In the genomic region with DNA sequence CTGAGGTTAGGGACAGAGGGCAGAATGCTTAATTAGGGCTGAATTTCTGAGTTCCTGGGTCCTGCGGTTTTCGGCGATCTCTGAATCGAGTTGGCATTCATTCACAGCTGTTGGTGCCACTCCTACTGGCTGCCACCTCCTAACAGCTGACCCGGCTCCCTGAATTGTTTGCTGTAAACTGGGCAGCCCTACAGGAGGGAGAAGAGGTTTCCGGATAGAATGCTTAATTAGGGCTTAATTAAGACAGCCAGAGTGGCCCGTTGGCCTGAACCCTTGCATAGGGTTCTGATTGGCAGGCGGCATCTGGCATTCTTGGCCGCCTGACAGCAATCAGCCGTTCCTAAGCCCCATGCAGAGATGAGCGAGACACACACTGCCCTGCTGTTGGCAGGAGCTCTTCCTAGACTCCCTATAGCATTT, we compare ENCODE assay signal across 15 cellular contexts. TPM values are rescaled to one million over a fixed set of nuclear protein-coding genes. Genes with fewer than 3 reads are reported as not detected.
A peak's percentile ranks its signal among the peaks of the same experiment; 100 is the strongest.
DNase-seq lines count a peak whose midpoint lies in the region; ATAC-seq, FAIRE-seq and TF ChIP-seq lines count a peak whose summit lies in the region.
"Had no signal": no experiment of that assay in that cellular context is flagged by ENCODE, and none has a peak within 500 bp of the region (broad histone marks: within the 10 kb centered on the region; RNA-seq: fewer than 3 reads in every experiment).

No MANE protein-coding gene starts in this region.

- H3K36me3 ChIP-seq in heart left ventricle (no peaks in the 10 kb centered on the region), small intestine (ENCODE audit: control insufficient read depth in 2 of 2, insufficient read depth in 2 of 2, low read length in 2 of 2) (no peaks in the 10 kb centered on the region), upper lobe of left lung (no peaks in the 10 kb centered on the region)
- H3K36me3 ChIP-seq: neutrophil had no signal

- H3K27me3 ChIP-seq in heart left ventricle (no peaks in the 10 kb centered on the region), small intestine (ENCODE audit: control insufficient read depth in 2 of 2, insufficient read depth in 2 of 2, low read length in 2 of 2) (no peaks in the 10 kb centered on the region), upper lobe of left lung (no peaks in the 10 kb centered on the region)

- no peak for TF ChIP-seq EP300 in upper lobe of left lung (IDR thresholded peaks at IDR 0.05)

- H3K4me3 ChIP-seq in heart left ventricle (peak overlapping the region in 1 of 12 donors; percentile 16), small intestine (ENCODE audit: low read depth in 1 of 2, low read length in 2 of 2) (no peak overlapping the region), upper lobe of left lung (no peak overlapping the region)

- TF ChIP-seq CTCF in heart left ventricle (IDR thresholded peaks at IDR 0.05) = no peak
- TF ChIP-seq CTCF in upper lobe of left lung (IDR thresholded peaks at IDR 0.05) = no peak

- 27 to 41% (median 38%) methylated on average over 11 of the region's 11 CpGs for WGBS in heart left ventricle, 4 donors
- WGBS in small intestine, 3 donors = 11 to 51% (median 38%) methylated on average over 11 of the region's 11 CpGs
- WGBS in upper lobe of left lung, 2 donors = 67 to 70% methylated on average over 6 to 11 of the region's 11 CpGs

- H3K4me1 ChIP-seq in heart left ventricle = peaks cover 0 to 26% (median 0%) of the 10 kb centered on the region in 12 donors
- H3K4me1 ChIP-seq in small intestine (ENCODE audit: control insufficient read depth in 2 of 2, insufficient read depth in 1 of 2, low read depth in 1 of 2, low read length in 1 of 2) = no peaks in the 10 kb centered on the region
- no peaks in the 10 kb centered on the region for H3K4me1 ChIP-seq in upper lobe of left lung

- intact Hi-C loops in heart left ventricle (cut with DNase I) = no loop called here

- DNase-seq in NCI-H2107 treated with DMSO at 0.1 percent for 48 hours (lab: John Stamatoyannopoulos, UW; ENCODE audit: unreplicated experiment) (peak; percentile 30), NCI-H2107 (lab: John Stamatoyannopoulos, UW) (no peak), NCI-H748 (lab: John Stamatoyannopoulos, UW; ENCODE audit: unreplicated experiment) (peak; percentile 94), heart left ventricle (peak in 3 of 5 donors; percentile 24 to 62 (median 57)), small intestine (peak; percentile 19), HPDE6-E6E7 (ENCODE audit: extremely low spot score) (no peak), upper lobe of left lung (no peak)
- DNase-seq: aorta, GDM1, immature natural killer cell had no signal

- peak; percentile 72 to 81 (median 78) for ATAC-seq in heart left ventricle
- ATAC-seq in upper lobe of left lung (ENCODE audit: low FRiP score in 2 of 2) = no peak
- ATAC-seq in GM18511 (IDR thresholded peaks at IDR 0.05; ENCODE audit: unreplicated experiment) = no peak

- no peak for FAIRE-seq in small intestine (lab: Jason Lieb, UNC)
- FAIRE-seq: endothelial cell of umbilical vein, urothelium cell line had no signal

- peak overlapping the region in 2 of 12 donors; percentile 32 to 40 for H3K27ac ChIP-seq in heart left ventricle
- no peak overlapping the region for H3K27ac ChIP-seq in small intestine (ENCODE audit: low read depth in 1 of 2, low read length in 1 of 2)
- H3K27ac ChIP-seq in upper lobe of left lung = no peak overlapping the region
- H3K27ac ChIP-seq: 22Rv1, neutrophil had no signal

- no peak for TF ChIP-seq POLR2A in heart left ventricle (IDR thresholded peaks at IDR 0.05)
- TF ChIP-seq POLR2A in upper lobe of left lung (IDR thresholded peaks at IDR 0.05) = no peak

- H3K9me3 ChIP-seq in heart left ventricle (no peaks in the 10 kb centered on the region), small intestine (ENCODE audit: control insufficient read depth, low read depth) (no peaks in the 10 kb centered on the region), upper lobe of left lung (no peaks in the 10 kb centered on the region)
- H3K9me3 ChIP-seq: neutrophil had no signal

RNA-seq across cellular contexts. Expression of gene FRMPD1, which starts 25.7 kb away (rescaled TPM):
- total RNA-seq in heart left ventricle (1 to 10 TPM in 5 of 9 donors, under 1 TPM in 4; 0.59 to 1.9 (median 1.0) TPM), upper lobe of left lung (under 1 TPM in 5 of 6 donors, not detected in 1; under 0.01 to 0.39 (median 0.17) TPM)
- polyA plus RNA-seq in heart left ventricle (under 1 TPM; 0.03 to 0.30 TPM), small intestine (under 1 TPM in 1 of 3 donors, not detected in 2; 0.06 TPM)
- total RNA-seq: endothelial cell of umbilical vein had no signal
- polyA plus RNA-seq: aorta, endothelial cell of umbilical vein, immature natural killer cell had no signal

Comparison
In these comparisons a context has a peak if more than half of its experiments do, and no peak if none do; other contexts are left out.
1. DNase-seq: peak in NCI-H2107 treated with DMSO at 0.1 percent for 48 hours (single experiment), NCI-H748 (single experiment), heart left ventricle (3 of 5) and small intestine (single experiment); none in NCI-H2107 (single experiment), HPDE6-E6E7 (single experiment) and upper lobe of left lung (0 of 2).
2. ATAC-seq: peak in heart left ventricle (4 of 4); none in upper lobe of left lung (0 of 2) and GM18511 (single experiment).